15 cellular contexts compared by ENCODE assay signal in genomic region chr12:115964214-115964613, GRCh38.
DNase-seq lines count a peak whose midpoint lies in the region; ATAC-seq and TF ChIP-seq lines count a peak whose summit lies in the region.
"Had no signal": no experiment of that assay in that cellular context is flagged by ENCODE, and none has a peak within 500 bp of the region (broad histone marks: within the 10 kb centered on the region; RNA-seq: fewer than 3 reads in every experiment).

No MANE protein-coding gene starts in this region.

- H3K4me3 Mint-ChIP-seq in T-helper 2 cell treated with Interferon-gamma antibody and Interleukin-4, amounts not matched to agents 5 μg/mL and 100 μg/mL, for 36 hours, result peak overlapping the region; percentile 70
- no peak overlapping the region for H3K4me3 Mint-ChIP-seq in activated naive CD8-positive, alpha-beta T cell treated with anti-CD3 and anti-CD28 coated beads for 36 hours
- no peak overlapping the region for H3K4me3 Mint-ChIP-seq in activated naive CD8-positive, alpha-beta T cell treated with anti-CD3 and anti-CD28 coated beads, Interleukin-2, amount 50 U/mL, for 24 hours
- no peak overlapping the region for H3K4me3 Mint-ChIP-seq in activated T-helper 17 cell treated with anti-CD3 and anti-CD28 coated beads, Interleukin-2, amount 50 U/mL, for 72 hours
- H3K4me3 Mint-ChIP-seq in osteocyte (ENCODE audit: unreplicated experiment), result no peak overlapping the region

- no peaks in the 10 kb centered on the region for H3K27me3 Mint-ChIP-seq in T-helper 2 cell treated with Interferon-gamma antibody and Interleukin-4, amounts not matched to agents 5 μg/mL and 100 μg/mL, for 36 hours (ENCODE audit: low read depth)
- H3K27me3 Mint-ChIP-seq in activated naive CD8-positive, alpha-beta T cell treated with anti-CD3 and anti-CD28 coated beads for 36 hours, result no peaks in the 10 kb centered on the region
- no peaks in the 10 kb centered on the region for H3K27me3 Mint-ChIP-seq in activated naive CD8-positive, alpha-beta T cell treated with anti-CD3 and anti-CD28 coated beads, Interleukin-2, amount 50 U/mL, for 24 hours
- no peaks in the 10 kb centered on the region for H3K27me3 Mint-ChIP-seq in activated T-helper 17 cell treated with anti-CD3 and anti-CD28 coated beads, Interleukin-2, amount 50 U/mL, for 72 hours
- H3K27me3 Mint-ChIP-seq in osteocyte (ENCODE audit: unreplicated experiment), result no peaks in the 10 kb centered on the region

- peak overlapping the region; percentile 92 for H3K27ac Mint-ChIP-seq in T-helper 2 cell treated with Interferon-gamma antibody and Interleukin-4, amounts not matched to agents 5 μg/mL and 100 μg/mL, for 36 hours
- peak overlapping the region; percentile 7 for H3K27ac Mint-ChIP-seq in activated naive CD8-positive, alpha-beta T cell treated with anti-CD3 and anti-CD28 coated beads for 36 hours
- no peak overlapping the region for H3K27ac Mint-ChIP-seq in activated naive CD8-positive, alpha-beta T cell treated with anti-CD3 and anti-CD28 coated beads, Interleukin-2, amount 50 U/mL, for 24 hours
- peak overlapping the region; percentile 8 for H3K27ac Mint-ChIP-seq in activated T-helper 17 cell treated with anti-CD3 and anti-CD28 coated beads, Interleukin-2, amount 50 U/mL, for 72 hours
- peak overlapping the region; percentile 31 for H3K27ac Mint-ChIP-seq in osteocyte (ENCODE audit: unreplicated experiment)

- no peak for DNase-seq in T-helper 2 cell treated with Interferon-gamma antibody and Interleukin-4, amounts not matched to agents 5 μg/mL and 100 μg/mL, for 36 hours (ENCODE audit: low spot score)
- DNase-seq in T-helper 2 cell, result no peak
- no peak for DNase-seq in activated naive CD8-positive, alpha-beta T cell treated with anti-CD3 and anti-CD28 coated beads for 36 hours
- no peak for DNase-seq in activated naive CD8-positive, alpha-beta T cell treated with anti-CD3 and anti-CD28 coated beads, Interleukin-2, amount 50 U/mL, for 24 hours
- DNase-seq in osteocyte (ENCODE audit: extremely low spot score, unreplicated experiment), result no peak
- no peak for DNase-seq in NCI-H146 treated with DMSO at 0.1 percent for 48 hours (lab: John Stamatoyannopoulos, UW; ENCODE audit: unreplicated experiment)
- no peak for DNase-seq in GDM1 (lab: John Stamatoyannopoulos, UW)
- DNase-seq: 8988T, DMS79 treated with DMSO at 0.1 percent for 48 hours, HCEC 1CT, NCI-H1930, NCI-H2171, NCI-H446, RPMI8226 had no signal

- H3K4me1 Mint-ChIP-seq in T-helper 2 cell treated with Interferon-gamma antibody and Interleukin-4, amounts not matched to agents 5 μg/mL and 100 μg/mL, for 36 hours (ENCODE audit: low read depth), result peaks cover 48% of the 10 kb centered on the region
- peaks cover 21% of the 10 kb centered on the region for H3K4me1 Mint-ChIP-seq in activated naive CD8-positive, alpha-beta T cell treated with anti-CD3 and anti-CD28 coated beads for 36 hours
- H3K4me1 Mint-ChIP-seq in activated naive CD8-positive, alpha-beta T cell treated with anti-CD3 and anti-CD28 coated beads, Interleukin-2, amount 50 U/mL, for 24 hours, result peaks cover 8% of the 10 kb centered on the region
- H3K4me1 Mint-ChIP-seq in activated T-helper 17 cell treated with anti-CD3 and anti-CD28 coated beads, Interleukin-2, amount 50 U/mL, for 72 hours, result peaks cover 5% of the 10 kb centered on the region
- peaks cover 31% of the 10 kb centered on the region for H3K4me1 Mint-ChIP-seq in osteocyte (ENCODE audit: unreplicated experiment)

- no peak for TF ChIP-seq CTCF in osteocyte (IDR thresholded peaks at IDR 0.05)

- H3K36me3 Mint-ChIP-seq in T-helper 2 cell treated with Interferon-gamma antibody and Interleukin-4, amounts not matched to agents 5 μg/mL and 100 μg/mL, for 36 hours (ENCODE audit: low read depth), result peaks cover 66% of the 10 kb centered on the region
- H3K36me3 Mint-ChIP-seq in activated naive CD8-positive, alpha-beta T cell treated with anti-CD3 and anti-CD28 coated beads for 36 hours, result peaks cover 12% of the 10 kb centered on the region
- peaks cover 38% of the 10 kb centered on the region for H3K36me3 Mint-ChIP-seq in activated naive CD8-positive, alpha-beta T cell treated with anti-CD3 and anti-CD28 coated beads, Interleukin-2, amount 50 U/mL, for 24 hours (ENCODE audit: low read depth)
- H3K36me3 Mint-ChIP-seq in activated T-helper 17 cell treated with anti-CD3 and anti-CD28 coated beads, Interleukin-2, amount 50 U/mL, for 72 hours (ENCODE audit: low read depth), result peaks cover 99% of the 10 kb centered on the region
- H3K36me3 Mint-ChIP-seq in osteocyte (ENCODE audit: unreplicated experiment), result peaks cover 64% of the 10 kb centered on the region

- no peak for ATAC-seq in activated naive CD8-positive, alpha-beta T cell treated with anti-CD3 and anti-CD28 coated beads, Interleukin-2, amount 50 U/mL, for 24 hours
- ATAC-seq in activated T-helper 17 cell treated with anti-CD3 and anti-CD28 coated beads, Interleukin-2, amount 50 U/mL, for 72 hours (replicated peaks), result no peak

- no peaks in the 10 kb centered on the region for H3K9me3 Mint-ChIP-seq in T-helper 2 cell treated with Interferon-gamma antibody and Interleukin-4, amounts not matched to agents 5 μg/mL and 100 μg/mL, for 36 hours
- no peaks in the 10 kb centered on the region for H3K9me3 Mint-ChIP-seq in activated naive CD8-positive, alpha-beta T cell treated with anti-CD3 and anti-CD28 coated beads for 36 hours
- H3K9me3 Mint-ChIP-seq in activated naive CD8-positive, alpha-beta T cell treated with anti-CD3 and anti-CD28 coated beads, Interleukin-2, amount 50 U/mL, for 24 hours, result no peaks in the 10 kb centered on the region
- H3K9me3 Mint-ChIP-seq in activated T-helper 17 cell treated with anti-CD3 and anti-CD28 coated beads, Interleukin-2, amount 50 U/mL, for 72 hours, result no peaks in the 10 kb centered on the region
- H3K9me3 Mint-ChIP-seq in osteocyte (ENCODE audit: unreplicated experiment), result no peaks in the 10 kb centered on the region
